ENCODE assay signal across 19 cellular contexts in genomic region chr17:58387834-58388233, GRCh38. TPM values are rescaled to one million over a fixed set of nuclear protein-coding genes. Genes with fewer than 3 reads are reported as not detected.
DNase-seq lines count a peak whose midpoint lies in the region; ATAC-seq, FAIRE-seq and TF ChIP-seq lines count a peak whose summit lies in the region.
"Had no signal": no experiment of that assay in that cellular context is flagged by ENCODE, and none has a peak within 500 bp of the region (broad histone marks: within the 10 kb centered on the region; RNA-seq: fewer than 3 reads in every experiment).

No MANE protein-coding gene starts in this region.

- intact Hi-C loops in Right ventricle myocardium superior (cut with DNase I) (no loop called here), left ventricle myocardium superior (cut with micrococcal nuclease) (no loop called here), colonic mucosa (cut with DNase I) (no loop called here), transverse colon (cut with DNase I; ENCODE audit: low total_unique reads) (no loop called here), kidney (cut with DNase I) (no loop called here)

- H3K27me3 ChIP-seq in colonic mucosa (no peaks in the 10 kb centered on the region), transverse colon (no peaks in the 10 kb centered on the region)

- no peak for TF ChIP-seq POLR2A in transverse colon (IDR thresholded peaks at IDR 0.05)

- in situ Hi-C loops in transverse colon (cut with MboI; ENCODE audit: low pct_ligation_motif_present in 1 of 4, low pct_unique_long_range_greater_than_20kb in 1 of 4, low sequenced_read_pairs in 3 of 4) = no loop called here

- no peak for TF ChIP-seq CTCF in LNCaP clone FGC (IDR thresholded peaks at IDR 0.05; ENCODE audit: control insufficient read depth, extremely low read depth, insufficient read depth)
- no peak for TF ChIP-seq CTCF in colonic mucosa (IDR thresholded peaks at IDR 0.05)
- no peak for TF ChIP-seq CTCF in transverse colon (IDR thresholded peaks at IDR 0.05)
- TF ChIP-seq CTCF in kidney (IDR thresholded peaks at IDR 0.05; ENCODE audit: borderline replicate concordance, extremely low read depth, insufficient read depth) = no peak

- H3K4me1 ChIP-seq in colonic mucosa (peaks cover 10% of the 10 kb centered on the region), transverse colon (peaks cover 7 to 88% (median 34%) of the 10 kb centered on the region in 4 donors), kidney (ENCODE audit: control insufficient read depth in 1 of 2, insufficient read depth in 1 of 2, low read depth in 1 of 2, low read length in 2 of 2) (peaks cover 6 to 10% of the 10 kb centered on the region in 2 donors)

- peak; percentile 25 for ATAC-seq in Right ventricle myocardium superior (ENCODE audit: poor library complexity)
- ATAC-seq in left ventricle myocardium superior = no peak
- no peak for ATAC-seq in HG02759 (IDR thresholded peaks at IDR 0.05; ENCODE audit: unreplicated experiment)

- no peak for TF ChIP-seq EP300 in transverse colon (IDR thresholded peaks at IDR 0.05; ENCODE audit: low read depth)

- H3K27ac ChIP-seq in colonic mucosa (peak overlapping the region; percentile 76), transverse colon (peak overlapping the region; percentile 59 to 79 (median 70)), kidney (ENCODE audit: low read depth in 2 of 2, low read length in 2 of 2) (no peak overlapping the region)
- H3K27ac ChIP-seq: left ventricle myocardium inferior had no signal

- DNase-seq in Right ventricle myocardium superior (no peak), left ventricle myocardium superior (no peak), LNCaP clone FGC (ENCODE audit: low read depth) (peak; percentile 85), colonic mucosa (peak; percentile 82), transverse colon (peak; percentile 66), kidney (no peak), midbrain (lab: John Stamatoyannopoulos, UW) (no peak)
- DNase-seq: cerebellar nuclear complex, DMS153, left ventricle myocardium inferior, NCI-H2081, NCI-H748 treated with DMSO at 0.1 percent for 48 hours, posterior cingulate gyrus had no signal

- WGBS in transverse colon (ENCODE audit: low coverage in 1 of 2), 2 donors = 43 to 55% methylated on average over 1 of the region's 1 CpG

- H3K9ac ChIP-seq in colonic mucosa (ENCODE audit: low read depth in 2 of 2, low read length in 2 of 2) (peak overlapping the region in 1 of 2 donors; percentile 57), kidney (ENCODE audit: low read length in 2 of 2) (no peak overlapping the region)

- no peaks in the 10 kb centered on the region for H3K9me3 ChIP-seq in colonic mucosa
- no peaks in the 10 kb centered on the region for H3K9me3 ChIP-seq in transverse colon
- no peaks in the 10 kb centered on the region for H3K9me3 ChIP-seq in kidney (ENCODE audit: control insufficient read depth in 1 of 2, low read length in 2 of 2)
- H3K9me3 ChIP-seq: left ventricle myocardium inferior had no signal

- H3K4me3 ChIP-seq in LNCaP clone FGC (ENCODE audit: low read depth, low read length) (no peak overlapping the region), colonic mucosa (no peak overlapping the region), transverse colon (no peak overlapping the region), kidney (ENCODE audit: low read length in 2 of 2) (no peak overlapping the region)
- H3K4me3 ChIP-seq: left ventricle myocardium inferior, smooth muscle cell had no signal

- no peak for FAIRE-seq in kidney (lab: Jason Lieb, UNC)
- FAIRE-seq: endometrium had no signal

- no peaks in the 10 kb centered on the region for H3K36me3 ChIP-seq in colonic mucosa
- no peaks in the 10 kb centered on the region for H3K36me3 ChIP-seq in transverse colon
- H3K36me3 ChIP-seq in kidney (ENCODE audit: control insufficient read depth in 1 of 2, insufficient read depth in 2 of 2, low read length in 2 of 2) = no peaks in the 10 kb centered on the region
- H3K36me3 ChIP-seq: left ventricle myocardium inferior had no signal

RNA-seq across cellular contexts. Expression of gene RNF43, which starts 29.5 kb away (rescaled TPM):
- total RNA-seq in Right ventricle myocardium superior (3.8 TPM), left ventricle myocardium superior (6.6 TPM), colonic mucosa (10 to 100 TPM; 38.5 to 51.2 TPM), transverse colon (10 to 100 TPM; 31.9 to 84.2 (median 38.2) TPM), kidney (9.5 TPM)
- polyA plus RNA-seq in kidney (ENCODE audit: insufficient read depth, low read depth, low replicate concordance) = 7.8 TPM
- total RNA-seq: fibroblast of villous mesenchyme, LHCN-M2, myocyte had no signal

RNA-seq across cellular contexts. Expression of gene SUPT4H1, which starts 35.8 kb away (rescaled TPM):
- 59.2 TPM for total RNA-seq in Right ventricle myocardium superior
- 62.2 TPM for total RNA-seq in left ventricle myocardium superior
- total RNA-seq in colonic mucosa = 10 to 100 TPM; 68.7 to 75.3 TPM
- 10 to 100 TPM; 12.0 to 66.3 (median 40.0) TPM for total RNA-seq in transverse colon
- 60.5 TPM for total RNA-seq in kidney
- 129 TPM for polyA plus RNA-seq in kidney (ENCODE audit: insufficient read depth, low read depth, low replicate concordance)

RNA-seq across cellular contexts. Expression of gene TSPOAP1, which starts 59.2 kb away (rescaled TPM):
- total RNA-seq in Right ventricle myocardium superior (13.6 TPM), left ventricle myocardium superior (18.8 TPM), colonic mucosa (1 to 10 TPM; 3.7 to 5.4 TPM), transverse colon (10 to 100 TPM in 2 of 4 donors, 1 to 10 TPM in 2; 4.4 to 21.7 (median 9.4) TPM), kidney (30.6 TPM)
- 12.5 TPM for polyA plus RNA-seq in kidney (ENCODE audit: insufficient read depth, low read depth, low replicate concordance)

Comparison
In these comparisons a context has a peak if more than half of its experiments do, and no peak if none do; other contexts are left out.
1. DNase-seq: peak in LNCaP clone FGC (single experiment), colonic mucosa (single experiment) and transverse colon (single experiment); none in Right ventricle myocardium superior (single experiment), left ventricle myocardium superior (single experiment), kidney (single experiment) and midbrain (single experiment).
2. H3K27ac ChIP-seq: peak in colonic mucosa (single experiment) and transverse colon (4 of 4); none in kidney (0 of 2).